10 cellular contexts compared by ENCODE assay signal in the genomic region with DNA sequence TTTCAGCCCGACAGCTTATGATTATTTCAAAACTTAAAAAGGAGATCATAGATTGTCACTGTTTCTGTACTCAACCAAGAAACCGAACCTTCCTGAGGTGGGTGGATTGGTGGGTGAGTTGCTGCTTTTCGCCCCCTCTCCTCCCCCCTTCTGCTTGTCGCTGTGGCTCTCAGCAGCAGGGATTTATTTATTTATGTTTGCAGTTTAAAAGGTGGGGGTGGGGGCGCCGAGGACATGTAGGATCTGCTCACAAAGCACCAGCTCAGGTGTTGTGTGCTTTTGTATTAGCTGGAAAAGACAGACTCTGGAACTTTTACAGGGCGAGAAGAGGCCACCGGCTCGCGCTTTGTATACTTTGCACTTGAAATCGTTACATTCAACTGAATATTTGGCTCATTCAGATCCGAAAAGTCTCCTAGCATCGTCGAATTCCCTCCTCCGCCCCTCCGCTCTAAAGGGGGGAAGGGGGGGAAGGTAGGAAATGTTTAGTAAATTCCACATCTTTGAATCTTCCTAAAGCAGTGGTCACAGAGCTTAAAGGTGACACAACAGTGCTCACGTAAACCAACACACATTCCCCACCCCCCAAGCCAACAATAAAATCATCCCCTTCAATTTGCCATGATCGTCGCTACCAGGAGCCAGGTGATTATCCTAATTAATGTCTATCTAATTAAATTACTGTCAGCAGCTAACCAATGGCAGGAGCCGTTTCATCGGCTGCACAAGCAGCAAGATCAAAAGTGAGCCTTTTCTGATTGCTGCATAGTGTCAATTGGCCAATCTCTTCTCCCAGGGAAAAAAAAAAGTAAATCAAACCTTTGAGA. TPM values are rescaled to one million over a fixed set of nuclear protein-coding genes. Genes with fewer than 3 reads are reported as not detected.
A peak's percentile ranks its signal among the peaks of the same experiment; 100 is the strongest.
DNase-seq lines count a peak whose midpoint lies in the region; ATAC-seq, FAIRE-seq and TF ChIP-seq lines count a peak whose summit lies in the region.
"Had no signal": no experiment of that assay in that cellular context is flagged by ENCODE, and none has a peak within 500 bp of the region (broad histone marks: within the 10 kb centered on the region; RNA-seq: fewer than 3 reads in every experiment).

No MANE protein-coding gene starts in this region.

- no peak for ATAC-seq in HG02759 (IDR thresholded peaks at IDR 0.05; ENCODE audit: unreplicated experiment)

- peaks cover 3% of the 10 kb centered on the region for H4K20me1 ChIP-seq in osteoblast (ENCODE audit: insufficient read depth, low read length)

- H3K4me1 ChIP-seq in breast epithelium (peaks cover 14 to 16% of the 10 kb centered on the region in 2 donors), osteoblast (ENCODE audit: insufficient read depth, low read length) (peaks cover 6% of the 10 kb centered on the region)

- H3K4me3 ChIP-seq in breast epithelium (peak overlapping the region in 2 of 3 donors; percentile 50 to 79), osteoblast (ENCODE audit: insufficient read depth, low read length) (no peak overlapping the region)

- no peak for FAIRE-seq in frontal cortex (lab: Jason Lieb, UNC)

- H3K27ac ChIP-seq in breast epithelium (no peak overlapping the region), osteoblast (ENCODE audit: low read depth, low read length) (no peak overlapping the region)
- H3K27ac ChIP-seq: KMS-11 had no signal

- TF ChIP-seq POLR2A in breast epithelium (IDR thresholded peaks at IDR 0.05) = no peak

- no peak overlapping the region for H2AFZ ChIP-seq in osteoblast (ENCODE audit: low read length)

- DNase-seq in NCI-H2227 (lab: John Stamatoyannopoulos, UW; ENCODE audit: unreplicated experiment) = peak; percentile 18
- no peak for DNase-seq in NCI-H2227 treated with DMSO at 0.1 percent for 48 hours (lab: John Stamatoyannopoulos, UW)
- peak; percentile 84 for DNase-seq in NCI-H1105 treated with DMSO at 0.1 percent for 48 hours (lab: John Stamatoyannopoulos, UW)
- DNase-seq in breast epithelium (ENCODE audit: low spot score in 2 of 2) = no peak
- DNase-seq in osteoblast (ENCODE audit: insufficient read length, low spot score, missing footprints) = peak; percentile 65
- no peak for DNase-seq in frontal cortex (ENCODE audit: low spot score in 2 of 2)
- no peak for DNase-seq in NCI-H446 (lab: John Stamatoyannopoulos, UW)
- DNase-seq: cortex of kidney had no signal

- H3K79me2 ChIP-seq in osteoblast (ENCODE audit: insufficient read depth, low read length) = no peaks in the 10 kb centered on the region

- H3K27me3 ChIP-seq in breast epithelium (peaks cover 5 to 64% of the 10 kb centered on the region in 2 donors), osteoblast (ENCODE audit: insufficient read depth, low read length) (peaks cover 62% of the 10 kb centered on the region)

- intact Hi-C loops in breast epithelium (cut with DNase I; ENCODE audit: low total_unique reads) = no loop called here

- H3K9me3 ChIP-seq in breast epithelium (no peaks in the 10 kb centered on the region), osteoblast (ENCODE audit: low read depth, low read length) (no peaks in the 10 kb centered on the region)

- TF ChIP-seq CTCF in breast epithelium (IDR thresholded peaks at IDR 0.05) = no peak
- no peak for TF ChIP-seq CTCF in osteoblast (IDR thresholded peaks at IDR 0.05; ENCODE audit: extremely low read depth, low read depth, low read length)

- no peak overlapping the region for H3K4me2 ChIP-seq in osteoblast (ENCODE audit: insufficient read depth, low read length)
- H3K4me2 ChIP-seq: KMS-11 had no signal

- H3K36me3 ChIP-seq in breast epithelium (no peaks in the 10 kb centered on the region), osteoblast (ENCODE audit: insufficient read depth, low read length) (peaks cover 3% of the 10 kb centered on the region)

RNA-seq across cellular contexts. Expression of gene TBR1, which starts 0.4 kb away (rescaled TPM):
- total RNA-seq in breast epithelium = under 1 TPM in 2 of 3 donors, not detected in 1; 0.33 to 0.64 TPM
- total RNA-seq in osteoblast = under 0.01 TPM in 1 of 2 replicates, not detected in the other
- 73.8 TPM for total RNA-seq in frontal cortex

Comparison
In these comparisons a context has a peak if more than half of its experiments do, and no peak if none do; other contexts are left out.
1. DNase-seq: peak in NCI-H2227 (single experiment), NCI-H1105 treated with DMSO at 0.1 percent for 48 hours (single experiment) and osteoblast (single experiment); none in NCI-H2227 treated with DMSO at 0.1 percent for 48 hours (single experiment), breast epithelium (0 of 2), frontal cortex (0 of 2) and NCI-H446 (0 of 2).
2. RNA of gene TBR1, which starts 0.4 kb away (total RNA-seq): 73.8 TPM in frontal cortex (single experiment); 0.33 to 0.64 TPM in breast epithelium and under 0.01 TPM in osteoblast; every median in the first group is over 10 times any median in the second.